Comparison of ENCODE assay signal across 8 cellular contexts in genomic region chr9:124869986-124870560, GRCh38. TPM values are rescaled to one million over a fixed set of nuclear protein-coding genes. Genes with fewer than 3 reads are reported as not detected.
DNase-seq lines count a peak whose midpoint lies in the region; ATAC-seq and TF ChIP-seq lines count a peak whose summit lies in the region.

No MANE protein-coding gene starts in this region.

- H3K9me3 ChIP-seq in Panc1 (ENCODE audit: control insufficient read depth, insufficient read depth, low read depth, low read length) (no peaks in the 10 kb centered on the region), left ventricle myocardium inferior (replicated peaks) (no peaks in the 10 kb centered on the region)

- BruUV-seq in Panc1 (replicated peaks; lab: Mats Ljungman, UMichigan): no TSS peak

- peak; percentile 29 for ATAC-seq in GM18519 (IDR thresholded peaks at IDR 0.05; ENCODE audit: low FRiP score, unreplicated experiment)
- peak; percentile 41 for ATAC-seq in HG02798 (IDR thresholded peaks at IDR 0.05; ENCODE audit: poor library complexity, unreplicated experiment)
- ATAC-seq in Panc1: no peak

- H3K36me3 ChIP-seq in Panc1 (ENCODE audit: control insufficient read depth, insufficient read depth, low read length) (peaks cover 13% of the 10 kb centered on the region), left ventricle myocardium inferior (peaks cover 16% of the 10 kb centered on the region)

- CTCF ChIA-PET in Panc1 (lab: Charles Lee): no interaction called here

- H3K4me3 ChIP-seq in Panc1 (ENCODE audit: low read depth in 2 of 2, low read length in 2 of 2): peak overlapping the region; percentile 89 to 90
- H3K4me3 ChIP-seq in left ventricle myocardium inferior: peak overlapping the region; percentile 98
- H3K4me3 ChIP-seq in skin epidermis: peak overlapping the region; percentile 74 to 96 (median 92)

- intact Hi-C loops in Panc1 (cut with micrococcal nuclease; ENCODE audit: unreplicated experiment) (no loop called here), left ventricle myocardium inferior (cut with micrococcal nuclease) (no loop called here)

- in situ Hi-C loops in Panc1 (cut with HindIII; ENCODE audit: low pct_unique_long_range_greater_than_20kb, low sequenced_read_pairs): no loop called here

- H3K27me3 ChIP-seq in Panc1 (ENCODE audit: control insufficient read depth, insufficient read depth, low read length) (no peaks in the 10 kb centered on the region), left ventricle myocardium inferior (ENCODE audit: low read depth) (no peaks in the 10 kb centered on the region)

- H3K4me1 ChIP-seq in Panc1 (ENCODE audit: control insufficient read depth, insufficient read depth, low read length): peaks cover 26% of the 10 kb centered on the region
- peaks cover 73% of the 10 kb centered on the region for H3K4me1 ChIP-seq in left ventricle myocardium inferior

- DNase-seq in Panc1 (ENCODE audit: low read depth, low spot score) (no peak), left ventricle myocardium inferior (no peak), amniotic stem cell (lab: John Stamatoyannopoulos, UW) (no peak), GOT3 (lab: John Stamatoyannopoulos, UW) (no peak)
- DNase-seq in activated effector memory CD4-positive, alpha-beta T cell treated with anti-CD3 and anti-CD28 coated beads, Interleukin-2, amount 50 U/mL, for 16 hours: peak; percentile 94

- TF ChIP-seq CTCF in Panc1 (IDR thresholded peaks at IDR 0.05) (no peak), left ventricle myocardium inferior (IDR thresholded peaks at IDR 0.05; ENCODE audit: borderline replicate concordance) (no peak)

- H3K27ac ChIP-seq in Panc1 (ENCODE audit: low read length) (peak overlapping the region; percentile 90), left ventricle myocardium inferior (replicated peaks) (peak overlapping the region; percentile 96), skin epidermis (peak overlapping the region; percentile 84 to 99 (median 97))

- POLR2A ChIA-PET in Panc1 (lab: Charles Lee): interaction anchor here (0.6 kb wide), 1 partner anchor 27 kb away, joined by 5 read pairs; no protein-coding TSS in a partner anchor

RNA-seq across cellular contexts. Expression of gene ARPC5L, which starts 8.1 kb away (rescaled TPM):
- total RNA-seq in Panc1 (2021; ENCODE audit: unreplicated experiment): 39.6 TPM
- 45.4 TPM for polyA plus RNA-seq in Panc1 (2012; ENCODE audit: insufficient read length)
- 39.2 TPM for total RNA-seq in left ventricle myocardium inferior

RNA-seq across cellular contexts. Expression of gene RPL35, which starts 8.3 kb away (rescaled TPM):
- 758 TPM for total RNA-seq in Panc1 (2021; ENCODE audit: unreplicated experiment)
- 1,211 TPM for polyA plus RNA-seq in Panc1 (2012; ENCODE audit: insufficient read length)
- 686 TPM for total RNA-seq in left ventricle myocardium inferior

RNA-seq across cellular contexts. Expression of gene WDR38, which starts 16.8 kb away (rescaled TPM):
- not detected for total RNA-seq in Panc1 (2021; ENCODE audit: unreplicated experiment)
- polyA plus RNA-seq in Panc1 (2012; ENCODE audit: insufficient read length): not detected
- not detected for total RNA-seq in left ventricle myocardium inferior
